In the genomic region with DNA sequence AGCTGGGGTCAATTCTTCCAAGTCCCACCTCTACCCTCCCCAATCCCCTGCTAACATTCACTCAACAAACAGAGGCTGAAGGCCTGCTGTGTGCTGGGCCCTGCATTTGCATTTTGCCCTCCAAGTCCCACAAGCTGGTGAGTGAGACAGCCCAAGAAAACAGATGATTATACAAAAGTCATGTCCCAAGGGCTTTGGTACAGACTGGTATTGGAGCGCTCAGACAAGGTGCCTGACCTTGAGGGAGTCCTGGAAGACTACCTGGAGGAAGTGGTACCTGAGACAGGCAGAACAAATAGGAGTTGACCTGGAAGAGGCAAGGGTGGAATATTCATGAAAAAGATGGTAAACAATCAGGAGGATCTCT, we compare ENCODE assay signal across 1 cellular context.
TF ChIP-seq lines count a peak whose summit lies in the region.

No MANE protein-coding gene starts in this region.

TF ChIP-seq in HepG2, 621 proteins besides CTCF, POLR2A, EP300 and RAD21:
- TF ChIP-seq, protein P1, sequence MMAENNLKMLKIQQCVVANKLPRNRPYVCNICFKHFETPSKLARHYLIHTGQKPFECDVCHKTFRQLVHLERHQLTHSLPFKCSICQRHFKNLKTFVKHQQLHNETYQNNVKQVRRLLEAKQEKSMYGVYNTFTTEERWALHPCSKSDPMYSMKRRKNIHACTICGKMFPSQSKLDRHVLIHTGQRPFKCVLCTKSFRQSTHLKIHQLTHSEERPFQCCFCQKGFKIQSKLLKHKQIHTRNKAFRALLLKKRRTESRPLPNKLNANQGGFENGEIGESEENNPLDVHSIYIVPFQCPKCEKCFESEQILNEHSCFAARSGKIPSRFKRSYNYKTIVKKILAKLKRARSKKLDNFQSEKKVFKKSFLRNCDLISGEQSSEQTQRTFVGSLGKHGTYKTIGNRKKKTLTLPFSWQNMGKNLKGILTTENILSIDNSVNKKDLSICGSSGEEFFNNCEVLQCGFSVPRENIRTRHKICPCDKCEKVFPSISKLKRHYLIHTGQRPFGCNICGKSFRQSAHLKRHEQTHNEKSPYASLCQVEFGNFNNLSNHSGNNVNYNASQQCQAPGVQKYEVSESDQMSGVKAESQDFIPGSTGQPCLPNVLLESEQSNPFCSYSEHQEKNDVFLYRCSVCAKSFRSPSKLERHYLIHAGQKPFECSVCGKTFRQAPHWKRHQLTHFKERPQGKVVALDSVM (CRISPR knock-in tag; IDR thresholded peaks at IDR 0.05): no peak
- peak; percentile 94 for TF ChIP-seq ZNF3 (CRISPR knock-in tag; IDR thresholded peaks at IDR 0.05)
- TF ChIP-seq, protein P2, sequence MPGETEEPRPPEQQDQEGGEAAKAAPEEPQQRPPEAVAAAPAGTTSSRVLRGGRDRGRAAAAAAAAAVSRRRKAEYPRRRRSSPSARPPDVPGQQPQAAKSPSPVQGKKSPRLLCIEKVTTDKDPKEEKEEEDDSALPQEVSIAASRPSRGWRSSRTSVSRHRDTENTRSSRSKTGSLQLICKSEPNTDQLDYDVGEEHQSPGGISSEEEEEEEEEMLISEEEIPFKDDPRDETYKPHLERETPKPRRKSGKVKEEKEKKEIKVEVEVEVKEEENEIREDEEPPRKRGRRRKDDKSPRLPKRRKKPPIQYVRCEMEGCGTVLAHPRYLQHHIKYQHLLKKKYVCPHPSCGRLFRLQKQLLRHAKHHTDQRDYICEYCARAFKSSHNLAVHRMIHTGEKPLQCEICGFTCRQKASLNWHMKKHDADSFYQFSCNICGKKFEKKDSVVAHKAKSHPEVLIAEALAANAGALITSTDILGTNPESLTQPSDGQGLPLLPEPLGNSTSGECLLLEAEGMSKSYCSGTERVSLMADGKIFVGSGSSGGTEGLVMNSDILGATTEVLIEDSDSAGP (CRISPR knock-in tag; IDR thresholded peaks at IDR 0.05; ENCODE audit: borderline replicate concordance): peak; percentile 10; the same call in 1 of the 2 replicates
